13 cellular contexts compared by ENCODE assay signal in genomic region chr5:177369913-177370487, GRCh38. TPM values are rescaled to one million over a fixed set of nuclear protein-coding genes. Genes with fewer than 3 reads are reported as not detected.
DNase-seq lines count a peak whose midpoint lies in the region; ATAC-seq, FAIRE-seq and TF ChIP-seq lines count a peak whose summit lies in the region.
"Had no signal": no experiment of that assay in that cellular context is flagged by ENCODE, and none has a peak within 500 bp of the region (broad histone marks: within the 10 kb centered on the region; RNA-seq: fewer than 3 reads in every experiment).

No MANE protein-coding gene starts in this region.

- peaks cover 0 to 43% (median 0%) of the 10 kb centered on the region in 11 experiments; a peak in 9 of 22 replicates for H4K20me1 ChIP-seq in BLaER1 treated with 17β-estradiol and CSF1 and Interleukin-3, amounts not matched to agents 10 nM and 100 nM
- no peaks in the 10 kb centered on the region for H4K20me1 ChIP-seq in Karpas-422 (ENCODE audit: insufficient read depth, low read depth, low read length)

- no peaks in the 10 kb centered on the region for H3K9me2 ChIP-seq in Karpas-422 (replicated peaks; ENCODE audit: insufficient read depth, low read length)

- no peaks in the 10 kb centered on the region for H3K9me3 ChIP-seq in BLaER1 treated with 17β-estradiol and CSF1 and Interleukin-3, amounts not matched to agents 10 nM and 100 nM (replicated peaks in 1 of 11)
- H3K9me3 ChIP-seq in Karpas-422 (ENCODE audit: low read length) = no peaks in the 10 kb centered on the region
- H3K9me3 ChIP-seq: right atrium auricular region, tibial nerve had no signal

- no peaks in the 10 kb centered on the region for H3K27me3 Mint-ChIP-seq in naive thymus-derived CD8-positive, alpha-beta T cell

- ATAC-seq in naive thymus-derived CD8-positive, alpha-beta T cell = no peak
- ATAC-seq in GM19455 (IDR thresholded peaks at IDR 0.05; ENCODE audit: unreplicated experiment) = no peak

- H3K79me2 ChIP-seq in Karpas-422 (ENCODE audit: low read length) = no peaks in the 10 kb centered on the region

- no peak overlapping the region for H2AFZ ChIP-seq in Karpas-422 (ENCODE audit: low read length)

- peaks cover 42 to 70% (median 50%) of the 10 kb centered on the region in 10 experiments for H3K4me1 ChIP-seq in BLaER1 treated with 17β-estradiol and CSF1 and Interleukin-3, amounts not matched to agents 10 nM and 100 nM
- peaks cover 15% of the 10 kb centered on the region for H3K4me1 ChIP-seq in Karpas-422 (ENCODE audit: low read length)

- POLR2A ChIA-PET in naive thymus-derived CD8-positive, alpha-beta T cell (lab: Charles Lee) = interaction anchor here (1.0 to 13.2 kb wide), 13 partner anchors 9 to 125 kb away, joined by 3 to 247 read pairs (median 12); partner anchors contain the start of genes GRK6, LMAN2, MXD3 and RGS14

- peaks cover 5 to 35% (median 15%) of the 10 kb centered on the region in 11 experiments; a peak in 18 of 22 replicates for H3K36me3 ChIP-seq in BLaER1 treated with 17β-estradiol and CSF1 and Interleukin-3, amounts not matched to agents 10 nM and 100 nM
- H3K36me3 ChIP-seq in Karpas-422 (ENCODE audit: insufficient read depth, low read length) (peaks cover 4% of the 10 kb centered on the region), bronchial epithelial cell (ENCODE audit: control insufficient read depth, insufficient read depth, low read length) (peaks cover 3% of the 10 kb centered on the region)
- H3K36me3 ChIP-seq: right atrium auricular region, tibial nerve had no signal

- peak overlapping the region in 4 of 11 experiments; percentile 4 to 49 (median 34); a peak in 7 of 22 replicates for H3K9ac ChIP-seq in BLaER1 treated with 17β-estradiol and CSF1 and Interleukin-3, amounts not matched to agents 10 nM and 100 nM
- no peak overlapping the region for H3K9ac ChIP-seq in Karpas-422 (ENCODE audit: low read length)

- peak overlapping the region in 1 of 10 experiments; percentile 60; a peak in 1 of 20 replicates for H3K4me3 ChIP-seq in BLaER1 treated with 17β-estradiol and CSF1 and Interleukin-3, amounts not matched to agents 10 nM and 100 nM
- no peak overlapping the region for H3K4me3 ChIP-seq in Karpas-422 (ENCODE audit: low read length)
- H3K4me3 ChIP-seq in bronchial epithelial cell (ENCODE audit: low read depth, low read length) = no peak overlapping the region

- peaks cover 6 to 37% (median 13%) of the 10 kb centered on the region in 3 donors for H3K36me3 Mint-ChIP-seq in naive thymus-derived CD8-positive, alpha-beta T cell

- peak overlapping the region in 6 of 10 donors; percentile 7 to 77 (median 46) for H3K4me3 Mint-ChIP-seq in naive thymus-derived CD8-positive, alpha-beta T cell

- H3K4me2 ChIP-seq in BLaER1 treated with 17β-estradiol and CSF1 and Interleukin-3, amounts not matched to agents 10 nM and 100 nM = peak overlapping the region; percentile 21 to 99 (median 64)
- H3K4me2 ChIP-seq in Karpas-422 (ENCODE audit: low read depth, low read length, poor library complexity, severe bottlenecking) = no peak overlapping the region

- peaks cover 36 to 77% (median 72%) of the 10 kb centered on the region in 4 donors for H3K4me1 Mint-ChIP-seq in naive thymus-derived CD8-positive, alpha-beta T cell

- H3K27ac ChIP-seq in BLaER1 treated with 17β-estradiol and CSF1 and Interleukin-3, amounts not matched to agents 10 nM and 100 nM = peak overlapping the region in 6 of 11 experiments; percentile 0 to 52 (median 17); a peak in 6 of 22 replicates
- 0 out of 2 replicates have a peak overlapping the region, but pooled peaks have one; percentile 7 for H3K27ac ChIP-seq in Karpas-422 (ENCODE audit: low read length)
- H3K27ac ChIP-seq: right atrium auricular region, tibial nerve had no signal

- H3K9me3 Mint-ChIP-seq in naive thymus-derived CD8-positive, alpha-beta T cell = no peaks in the 10 kb centered on the region

- FAIRE-seq in bronchial epithelial cell (lab: Jason Lieb, UNC) = peak; percentile 47

- peak overlapping the region; percentile 76 to 95 (median 88) for H3K27ac Mint-ChIP-seq in naive thymus-derived CD8-positive, alpha-beta T cell

- H3K27me3 ChIP-seq in BLaER1 treated with 17β-estradiol and CSF1 and Interleukin-3, amounts not matched to agents 10 nM and 100 nM = no peaks in the 10 kb centered on the region
- H3K27me3 ChIP-seq in Karpas-422 (ENCODE audit: low read length) = no peaks in the 10 kb centered on the region
- H3K27me3 ChIP-seq in bronchial epithelial cell (ENCODE audit: control insufficient read depth, insufficient read depth, low read length) = no peaks in the 10 kb centered on the region
- H3K27me3 ChIP-seq: right atrium auricular region had no signal

- no peak for DNase-seq in Karpas-422
- DNase-seq in bronchial epithelial cell (ENCODE audit: low read depth) = no peak
- DNase-seq in naive thymus-derived CD8-positive, alpha-beta T cell = no peak
- no peak for DNase-seq in AG20443 (ENCODE audit: low spot score)
- no peak for DNase-seq in iPS-NIHi7 (ENCODE audit: extremely low spot score)
- no peak for DNase-seq in NCI-H446 (lab: John Stamatoyannopoulos, UW)

- TF ChIP-seq CTCF in bronchial epithelial cell (IDR thresholded peaks at IDR 0.05; ENCODE audit: insufficient read depth, low read length, severe bottlenecking) = no peak

RNA-seq across cellular contexts. Expression of gene RGS14, which starts 12.3 kb away (rescaled TPM):
- total RNA-seq in Karpas-422 (2014; rRNA removed; shearing (Covaris generic); ENCODE audit: low replicate concordance) = 22.6 and 70.8 TPM in 2 replicates
- total RNA-seq in bronchial epithelial cell = 6.8 and 8.4 TPM in 2 replicates
- total RNA-seq in naive thymus-derived CD8-positive, alpha-beta T cell = 100 to 1,000 TPM; 117 to 122 TPM
- 10 to 100 TPM; 40.9 to 89.3 (median 45.9) TPM for polyA plus RNA-seq in naive thymus-derived CD8-positive, alpha-beta T cell

RNA-seq across cellular contexts. Expression of gene SLC34A1, which starts 14.2 kb away (rescaled TPM):
- total RNA-seq in Karpas-422 (2014; rRNA removed; shearing (Covaris generic); ENCODE audit: low replicate concordance) = not detected in 2 replicates
- not detected in 2 replicates for total RNA-seq in bronchial epithelial cell
- under 1 TPM; 0.16 to 0.25 TPM for total RNA-seq in naive thymus-derived CD8-positive, alpha-beta T cell
- not detected for polyA plus RNA-seq in naive thymus-derived CD8-positive, alpha-beta T cell
- total RNA-seq: dermis microvascular lymphatic vessel endothelial cell, mesenteric fat pad, right atrium auricular region, tibial nerve had no signal

RNA-seq across cellular contexts. Expression of gene LMAN2, which starts 18.5 kb away (rescaled TPM):
- 116 and 256 TPM in 2 replicates for total RNA-seq in Karpas-422 (2014; rRNA removed; shearing (Covaris generic); ENCODE audit: low replicate concordance)
- 362 and 444 TPM in 2 replicates for total RNA-seq in bronchial epithelial cell
- 10 to 100 TPM; 77.1 to 89.0 TPM for total RNA-seq in naive thymus-derived CD8-positive, alpha-beta T cell
- 100 to 1,000 TPM; 212 to 243 (median 242) TPM for polyA plus RNA-seq in naive thymus-derived CD8-positive, alpha-beta T cell

RNA-seq across cellular contexts. Expression of gene PFN3, which starts 30.5 kb away (rescaled TPM):
- not detected in 2 replicates for total RNA-seq in Karpas-422 (2014; rRNA removed; shearing (Covaris generic); ENCODE audit: low replicate concordance)
- not detected in 2 replicates for total RNA-seq in bronchial epithelial cell
- not detected for total RNA-seq in naive thymus-derived CD8-positive, alpha-beta T cell
- polyA plus RNA-seq in naive thymus-derived CD8-positive, alpha-beta T cell = not detected
- total RNA-seq: dermis microvascular lymphatic vessel endothelial cell, HT1080, mesenteric fat pad, right atrium auricular region, tibial nerve had no signal

RNA-seq across cellular contexts. Expression of gene F12, which starts 39.4 kb away (rescaled TPM):
- 6.0 and 6.5 TPM in 2 replicates for total RNA-seq in Karpas-422 (2014; rRNA removed; shearing (Covaris generic); ENCODE audit: low replicate concordance)
- 5.0 and 7.9 TPM in 2 replicates for total RNA-seq in bronchial epithelial cell
- not detected for total RNA-seq in naive thymus-derived CD8-positive, alpha-beta T cell
- polyA plus RNA-seq in naive thymus-derived CD8-positive, alpha-beta T cell = under 1 TPM; 0.21 to 0.26 (median 0.25) TPM
- total RNA-seq: mesenteric fat pad had no signal
